In the genomic region with DNA sequence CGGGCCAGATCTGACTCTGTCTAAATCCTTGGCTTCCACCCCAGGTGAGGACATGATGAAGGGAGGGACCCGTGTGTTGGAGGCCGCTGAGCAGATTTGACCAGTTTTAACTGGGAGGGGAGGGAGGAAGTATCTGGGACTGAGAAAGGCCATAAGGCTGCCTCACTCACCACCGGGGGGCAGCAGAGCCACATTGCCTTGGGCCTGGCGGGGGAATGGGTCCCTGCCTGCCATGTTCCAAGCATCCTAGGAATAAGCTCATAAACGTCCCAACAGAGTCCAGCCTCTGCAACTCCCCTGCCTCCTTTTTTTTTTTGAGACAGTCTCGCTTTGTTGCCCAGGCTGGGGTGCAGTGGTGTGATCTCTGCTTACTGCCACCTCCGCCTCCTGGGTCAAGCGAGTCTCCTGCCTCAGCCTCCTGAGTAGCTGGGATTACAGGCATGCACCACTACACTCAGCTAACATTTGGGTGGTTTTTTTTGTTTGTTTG, we compare ENCODE assay signal across 8 cellular contexts. TPM values are rescaled to one million over a fixed set of nuclear protein-coding genes. Genes with fewer than 3 reads are reported as not detected.
DNase-seq lines count a peak whose midpoint lies in the region; ATAC-seq and TF ChIP-seq lines count a peak whose summit lies in the region.

No MANE protein-coding gene starts in this region.

- peak; percentile 73 for DNase-seq in NCI-H1694 (lab: John Stamatoyannopoulos, UW)
- peak; percentile 42 for DNase-seq in T1000 (lab: John Stamatoyannopoulos, UW)
- peak; percentile 91 for DNase-seq in left ventricle myocardium superior
- peak; percentile 92 for DNase-seq in sciatic nerve (ENCODE audit: low spot score)

- ATAC-seq in left ventricle myocardium superior = peak; percentile 60
- ATAC-seq in sciatic nerve = peak; percentile 84
- no peak for ATAC-seq in HG03045 (IDR thresholded peaks at IDR 0.05; ENCODE audit: unreplicated experiment)
- no peak for ATAC-seq in HG02885 (IDR thresholded peaks at IDR 0.05; ENCODE audit: poor library complexity, unreplicated experiment)

- peak overlapping the region; percentile 45 for H3K27ac ChIP-seq in angular gyrus (ENCODE audit: low read depth, low read length)

- peak; percentile 93 for TF ChIP-seq CTCF in GM12873 (IDR thresholded peaks at IDR 0.05; ENCODE audit: insufficient read depth, low read depth, low read length, missing control alignments)

- intact Hi-C loops in left ventricle myocardium superior (cut with micrococcal nuclease) (no loop called here), sciatic nerve (cut with DNase I) (loop anchor here (10.0 kb wide), 1 partner anchor 52 kb away; no protein-coding TSS in a partner anchor)

RNA-seq across cellular contexts. Expression of gene MAST3, which starts 15.5 kb away (rescaled TPM):
- total RNA-seq in left ventricle myocardium superior = 5.6 TPM
- total RNA-seq in sciatic nerve = 20.1 TPM

RNA-seq across cellular contexts. Expression of gene IL12RB1, which starts 26.3 kb away (rescaled TPM):
- total RNA-seq in left ventricle myocardium superior (0.94 TPM), sciatic nerve (2.1 TPM)

RNA-seq across cellular contexts. Expression of gene PIK3R2, which starts 39.9 kb away (rescaled TPM):
- total RNA-seq in left ventricle myocardium superior = 29.6 TPM
- total RNA-seq in sciatic nerve = 19.5 TPM

Comparison
In these comparisons a context has a peak if more than half of its experiments do, and no peak if none do; other contexts are left out.
1. DNase-seq: peak in every context shown above with its lines; median percentile 92 in sciatic nerve; 91 in left ventricle myocardium superior; 73 in NCI-H1694; 42 in T1000.
2. ATAC-seq: peak in left ventricle myocardium superior (single experiment) and sciatic nerve (single experiment); none in HG03045 (single experiment) and HG02885 (single experiment).